Comparison of ENCODE assay signal across 9 cellular contexts in the genomic region with DNA sequence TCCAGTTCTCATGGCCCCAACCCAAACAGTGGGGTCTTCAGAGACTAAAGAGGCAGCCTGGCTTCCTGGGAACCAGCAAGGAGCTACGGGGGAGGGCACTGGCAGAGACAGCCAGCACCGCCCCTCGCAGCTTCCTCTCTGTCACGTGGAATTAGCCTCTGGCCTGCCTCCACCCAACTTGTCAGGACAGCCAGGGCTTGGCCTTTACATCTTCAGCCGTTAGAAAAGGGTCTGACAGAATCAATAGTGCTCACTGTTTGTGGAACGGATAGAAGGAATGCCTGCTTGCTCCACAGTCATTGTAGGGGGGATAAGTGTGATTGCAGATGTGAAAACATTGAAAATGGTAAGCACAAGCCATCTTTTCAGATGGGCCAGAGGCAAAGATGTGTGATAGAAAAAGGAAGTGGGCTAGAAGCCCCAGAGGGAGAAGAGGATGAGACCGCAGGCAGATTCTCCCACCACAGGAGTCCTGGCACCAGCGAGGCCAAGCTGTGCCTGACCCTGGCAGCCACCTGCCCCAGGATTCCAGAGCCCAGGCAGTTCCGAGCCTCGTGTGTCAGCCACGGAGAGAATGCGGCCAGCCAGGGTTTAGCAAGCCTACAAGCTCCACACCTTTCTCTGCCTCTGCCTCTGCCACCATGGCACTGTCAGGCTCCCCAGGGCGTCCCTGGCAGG. TPM values are rescaled to one million over a fixed set of nuclear protein-coding genes. Genes with fewer than 3 reads are reported as not detected.
DNase-seq lines count a peak whose midpoint lies in the region; ATAC-seq, FAIRE-seq and TF ChIP-seq lines count a peak whose summit lies in the region.
"Had no signal": no experiment of that assay in that cellular context is flagged by ENCODE, and none has a peak within 500 bp of the region (broad histone marks: within the 10 kb centered on the region; RNA-seq: fewer than 3 reads in every experiment).

No MANE protein-coding gene starts in this region.

- H3K9me3 ChIP-seq in GM12878 (replicated peaks; ENCODE audit: control insufficient read depth, insufficient read depth, low read length), result no peaks in the 10 kb centered on the region
- H3K9me3 ChIP-seq in stomach, result no peaks in the 10 kb centered on the region

- peak; percentile 63 for ATAC-seq in GM12878
- ATAC-seq in HG03159 (IDR thresholded peaks at IDR 0.05; ENCODE audit: unreplicated experiment), result no peak
- ATAC-seq in HG02970 (IDR thresholded peaks at IDR 0.05; ENCODE audit: low FRiP score, unreplicated experiment), result no peak
- no peak for ATAC-seq in HG02840 (IDR thresholded peaks at IDR 0.05; ENCODE audit: low FRiP score, unreplicated experiment)

- no peak for TF ChIP-seq RAD21 in GM12878 (IDR thresholded peaks at IDR 0.05; ENCODE audit: insufficient read depth, low read depth, low read length)

- no peak overlapping the region for H3K9ac ChIP-seq in GM12878 (ENCODE audit: control insufficient read depth, insufficient read depth, low read length)

- DNase-seq in KBM-7, result peak; percentile 74
- no peak for DNase-seq in GM12878 (ENCODE audit: low read depth, low spot score)
- DNase-seq in inferior parietal cortex (ENCODE audit: extremely low spot score), result peak; percentile 50
- no peak for DNase-seq in stomach
- no peak for DNase-seq in NCI-H2227 (lab: John Stamatoyannopoulos, UW; ENCODE audit: unreplicated experiment)

- no peaks in the 10 kb centered on the region for H4K20me1 ChIP-seq in GM12878 (ENCODE audit: control insufficient read depth, insufficient read depth)

- no TSS peak for BruUV-seq in GM12878 (replicated peaks; lab: Mats Ljungman, UMichigan)

- H3K4me1 ChIP-seq in GM12878 (ENCODE audit: control insufficient read depth, insufficient read depth, low read length) (peaks cover 4% of the 10 kb centered on the region), stomach (peaks cover 16 to 33% (median 27%) of the 10 kb centered on the region in 4 donors)

- intact Hi-C loops in GM12878 (cut with micrococcal nuclease; ENCODE audit: unreplicated experiment) (no loop called here), stomach (cut with DNase I; ENCODE audit: low total_unique reads) (no loop called here)

- POLR2A ChIA-PET in GM12878 (lab: Charles Lee), result no interaction called here

- TF ChIP-seq EP300 in GM12878 (IDR thresholded peaks at IDR 0.05; ENCODE audit: borderline replicate concordance in 1 of 2, control insufficient read depth in 1 of 2, low read depth in 2 of 2, low read length in 2 of 2) (no peak), stomach (IDR thresholded peaks at IDR 0.05) (no peak)

- no peak overlapping the region for H2AFZ ChIP-seq in GM12878 (ENCODE audit: control insufficient read depth, low read depth, low read length)

- H3K79me2 ChIP-seq in GM12878 (ENCODE audit: control insufficient read depth, insufficient read depth, low read length), result no peaks in the 10 kb centered on the region

- H3K27ac ChIP-seq in GM12878 (ENCODE audit: control insufficient read depth, insufficient read depth), result no peak overlapping the region
- peak overlapping the region in 3 of 5 donors; percentile 1 to 14 (median 11) for H3K27ac ChIP-seq in stomach

- no peak overlapping the region for H3K4me3 ChIP-seq in GM12878
- H3K4me3 ChIP-seq in stomach, result no peak overlapping the region

- TF ChIP-seq POLR2A in GM12878 (IDR thresholded peaks at IDR 0.05; ENCODE audit: low read depth, low read length) (no peak), stomach (IDR thresholded peaks at IDR 0.05) (no peak)

- H3K36me3 ChIP-seq in GM12878 (ENCODE audit: control insufficient read depth in 2 of 2, insufficient read depth in 2 of 2, low read length in 1 of 2), result no peaks in the 10 kb centered on the region; a peak in 1 of 4 replicates
- peaks cover 0 to 31% (median 25%) of the 10 kb centered on the region in 4 donors for H3K36me3 ChIP-seq in stomach

- RAD21 ChIA-PET in GM12878 (lab: Charles Lee; ENCODE audit: unreplicated experiment), result no interaction called here

- no peak for FAIRE-seq in GM12878 (lab: Jason Lieb, UNC)

- TF ChIP-seq CTCF in GM12878 (IDR thresholded peaks at IDR 0.05 in 2 of 3, conservative IDR thresholded peaks at IDR 0.05 in 1 of 3; ENCODE audit: control insufficient read depth in 2 of 3, extremely low read depth in 1 of 3, insufficient read depth in 1 of 3, low read depth in 3 of 3, low read length in 3 of 3) (no peak), stomach (IDR thresholded peaks at IDR 0.05) (no peak)

- SMC1A ChIA-PET in GM12878 (lab: Charles Lee; ENCODE audit: uncharacterized antibody, unreplicated experiment), result interaction anchor here (0.9 to 1.3 kb wide), 2 partner anchors 21 to 24 kb away, joined by 4 read pairs; no protein-coding TSS in a partner anchor

- H3K4me2 ChIP-seq in GM12878 (ENCODE audit: control insufficient read depth, insufficient read depth), result no peak overlapping the region

- in situ Hi-C loops in KBM-7 (cut with MboI; ENCODE audit: low pct_unique_long_range_greater_than_20kb, low sequenced_read_pairs) (no loop called here), GM12878 (cut with MboI) (no loop called here)

- 28% methylated on average over 13 of the region's 13 CpGs for WGBS in GM12878 (ENCODE audit: insufficient coverage, insufficient replicate concordance, low lambda C conversion rate, missing lambda C conversion rate)
- WGBS in stomach, 5 donors, result 39 to 56% (median 54%) methylated on average over 10 to 13 of the region's 13 CpGs

- H3K27me3 ChIP-seq in GM12878 (replicated peaks in 1 of 2; ENCODE audit: control insufficient read depth in 2 of 2, insufficient read depth in 2 of 2, low read length in 1 of 2) (no peaks in the 10 kb centered on the region), stomach (peaks cover 0 to 25% (median 9%) of the 10 kb centered on the region in 3 donors)

- CTCF ChIA-PET in GM12878 (lab: Yijun Ruan, JAX), result interaction anchor here (1.0 to 2.2 kb wide), 4 partner anchors 21 to 50 kb away, joined by 3 to 9 read pairs (median 6); no protein-coding TSS in a partner anchor

TF ChIP-seq in GM12878, 131 proteins besides CTCF, POLR2A, EP300 and RAD21 (continues in another document):
- TF ChIP-seq KDM1A (IDR thresholded peaks at IDR 0.05; ENCODE audit: borderline replicate concordance), result no peak

RNA-seq across cellular contexts. Expression of a gene that starts 18.6 kb away (rescaled TPM):
- total RNA-seq in GM12878 (2013; cell fraction: nucleolus; rRNA removed), result 0.33 TPM in 1 of 2 replicates, not detected in the other
- total RNA-seq in GM12878 (2014; rRNA removed), result 0.11 TPM in 1 of 2 replicates, not detected in the other
- total RNA-seq in GM12878 (2014; rRNA removed; fragmentation: Illumina TruSeq; extraction: Trizol), result under 0.01 and 0.04 TPM in 2 replicates
- 0.13 TPM in 2 replicates for total RNA-seq in GM12878 (2021)
- 0.29 TPM for polyA plus RNA-seq in GM12878 (2011; ENCODE audit: low read depth)
- 0.01 and 0.04 TPM in 2 replicates for polyA plus RNA-seq in GM12878 (2011; rRNA removed)
- 0.01 and 0.05 TPM in 2 replicates for polyA plus RNA-seq in GM12878 (2011; cell fraction: cytosol; rRNA removed)
- polyA plus RNA-seq in GM12878 (2011; cell fraction: nucleus; rRNA removed), result 0.25 and 0.48 TPM in 2 replicates
- 0.15 and 0.45 TPM in 2 replicates for polyA plus RNA-seq in GM12878 (2012)
- 0.01 TPM in 1 of 2 replicates, not detected in the other for polyA plus RNA-seq in GM12878 (2014; fragmentation: Illumina TruSeq; extraction: Trizol)
- not detected for polyA plus RNA-seq in GM12878 (2014; fragmentation: Nextera tagmentation; extraction: Ambion mirVana)
- polyA plus RNA-seq in GM12878 (2014; rRNA removed), result 0.12 and 0.16 TPM in 2 replicates
- polyA plus RNA-seq in GM12878 (2016; fragmentation: Nextera tagmentation; extraction: Ambion mirVana), result under 1 TPM; 0.10 to 0.20 TPM
- 0.05 TPM in 1 of 2 replicates, not detected in the other for polyA minus RNA-seq in GM12878 (2011; rRNA and poly(A)+ RNA removed)
- not detected in 2 replicates for polyA minus RNA-seq in GM12878 (2011; cell fraction: cytosol; rRNA and poly(A)+ RNA removed)
- 0.12 and 0.29 TPM in 2 replicates for polyA minus RNA-seq in GM12878 (2011; cell fraction: nucleus; rRNA and poly(A)+ RNA removed)
- under 1 TPM in 1 of 5 donors, not detected in 4; 0.55 TPM for total RNA-seq in stomach
- under 1 TPM in 1 of 3 donors, not detected in 2; 0.33 TPM for polyA plus RNA-seq in stomach
- total RNA-seq: epithelial cell of proximal tubule had no signal

RNA-seq across cellular contexts. Expression of a gene that starts 31.7 kb away (rescaled TPM):
- 14.6 and 17.3 TPM in 2 replicates for total RNA-seq in GM12878 (2013; cell fraction: nucleolus; rRNA removed)
- total RNA-seq in GM12878 (2014; rRNA removed) (54.4 and 58.5 TPM in 2 replicates), GM12878 (2014; rRNA removed; fragmentation: Illumina TruSeq; extraction: Trizol) (19.8 and 21.1 TPM in 2 replicates), GM12878 (2021) (62.0 and 66.2 TPM in 2 replicates), stomach (10 to 100 TPM in 3 of 5 donors, 1 to 10 TPM in 1, under 1 TPM in 1; 0.58 to 94.1 (median 15.4) TPM)
- 9.4 TPM for polyA plus RNA-seq in GM12878 (2011; ENCODE audit: low read depth)
- polyA plus RNA-seq in GM12878 (2011; rRNA removed) (21.1 and 42.9 TPM in 2 replicates), GM12878 (2014; fragmentation: Illumina TruSeq; extraction: Trizol) (1.4 and 8.6 TPM in 2 replicates), GM12878 (2014; fragmentation: Nextera tagmentation; extraction: Ambion mirVana) (1 to 10 TPM in 1 of 2 experiments, under 1 TPM in 1; 0.85 to 5.4 TPM), GM12878 (2014; rRNA removed) (53.4 and 65.5 TPM in 2 replicates), GM12878 (2016; fragmentation: Nextera tagmentation; extraction: Ambion mirVana) (100 to 1,000 TPM; 140 to 162 TPM), stomach (10 to 100 TPM in 2 of 3 donors, 1 to 10 TPM in 1; 8.6 to 21.1 (median 12.5) TPM)
- polyA plus RNA-seq in GM12878 (2011; cell fraction: cytosol; rRNA removed), result 81.8 and 104 TPM in 2 replicates
- polyA plus RNA-seq in GM12878 (2011; cell fraction: nucleus; rRNA removed), result 100 and 130 TPM in 2 replicates
- 36.5 and 39.1 TPM in 2 replicates for polyA plus RNA-seq in GM12878 (2012)
- polyA minus RNA-seq in GM12878 (2011; rRNA and poly(A)+ RNA removed), result 16.3 and 39.7 TPM in 2 replicates
- 17.4 and 26.4 TPM in 2 replicates for polyA minus RNA-seq in GM12878 (2011; cell fraction: cytosol; rRNA and poly(A)+ RNA removed)
- 17.3 and 25.6 TPM in 2 replicates for polyA minus RNA-seq in GM12878 (2011; cell fraction: nucleus; rRNA and poly(A)+ RNA removed)

RNA-seq across cellular contexts. Expression of a gene that starts 52.3 kb away (rescaled TPM):
- total RNA-seq in GM12878 (2013; cell fraction: nucleolus; rRNA removed), result not detected in 2 replicates
- total RNA-seq in GM12878 (2014; rRNA removed) (not detected in 2 replicates), GM12878 (2014; rRNA removed; fragmentation: Illumina TruSeq; extraction: Trizol) (not detected in 2 replicates), GM12878 (2021) (not detected in 2 replicates), stomach (1 to 10 TPM in 1 of 5 donors, not detected in 4; 1.8 TPM)
- polyA plus RNA-seq in GM12878 (2011; ENCODE audit: low read depth), result not detected
- polyA plus RNA-seq in GM12878 (2011; rRNA removed) (not detected in 2 replicates), GM12878 (2014; fragmentation: Illumina TruSeq; extraction: Trizol) (not detected in 2 replicates), GM12878 (2014; fragmentation: Nextera tagmentation; extraction: Ambion mirVana) (not detected), GM12878 (2014; rRNA removed) (not detected in 2 replicates), GM12878 (2016; fragmentation: Nextera tagmentation; extraction: Ambion mirVana) (not detected), stomach (under 1 TPM in 1 of 3 donors, not detected in 2; 0.50 TPM)
- not detected in 2 replicates for polyA plus RNA-seq in GM12878 (2011; cell fraction: cytosol; rRNA removed)
- polyA plus RNA-seq in GM12878 (2011; cell fraction: nucleus; rRNA removed), result not detected in 2 replicates
- not detected in 2 replicates for polyA plus RNA-seq in GM12878 (2012)
- not detected in 2 replicates for polyA minus RNA-seq in GM12878 (2011; rRNA and poly(A)+ RNA removed)
- polyA minus RNA-seq in GM12878 (2011; cell fraction: cytosol; rRNA and poly(A)+ RNA removed), result not detected in 2 replicates
- not detected in 2 replicates for polyA minus RNA-seq in GM12878 (2011; cell fraction: nucleus; rRNA and poly(A)+ RNA removed)
- total RNA-seq: epithelial cell of proximal tubule had no signal

Comparison
In these comparisons a context has a peak if more than half of its experiments do, and no peak if none do; other contexts are left out.
1. DNase-seq: peak in KBM-7 (single experiment) and inferior parietal cortex (single experiment); none in GM12878 (single experiment), stomach (single experiment) and NCI-H2227 (single experiment).